In genomic region chr9:124306098-124306735, GRCh38 we compare ENCODE assay signal across 8 cellular contexts. TPM values are rescaled to one million over a fixed set of nuclear protein-coding genes. Genes with fewer than 3 reads are reported as not detected.
DNase-seq lines count a peak whose midpoint lies in the region; ATAC-seq and TF ChIP-seq lines count a peak whose summit lies in the region.
"Had no signal": no experiment of that assay in that cellular context is flagged by ENCODE, and none has a peak within 500 bp of the region (broad histone marks: within the 10 kb centered on the region; RNA-seq: fewer than 3 reads in every experiment).

No MANE protein-coding gene starts in this region.

- H3K27ac ChIP-seq in HCT116 (ENCODE audit: low read depth, low read length): no peak overlapping the region
- H3K27ac ChIP-seq in SJCRH30: peak overlapping the region; percentile 61
- H3K27ac ChIP-seq in smooth muscle cell (ENCODE audit: low read depth): peak overlapping the region; percentile 63
- no peak overlapping the region for H3K27ac ChIP-seq in prostate gland

- 41% methylated on average over 13 of the region's 13 CpGs for WGBS in smooth muscle cell (ENCODE audit: low lambda C conversion rate)
- WGBS in prostate gland: 73% methylated on average over 13 of the region's 13 CpGs

- DNase-seq in HCT116 (ENCODE audit: low read depth, low spot score): peak; percentile 54
- peak; percentile 64 to 81 for DNase-seq in SJCRH30
- DNase-seq in fibroblast of the conjunctiva (ENCODE audit: low read depth): peak; percentile 73
- DNase-seq in smooth muscle cell (lab: John Stamatoyannopoulos, UW; ENCODE audit: unreplicated experiment): no peak
- DNase-seq in SHP77 treated with DMSO at 0.1 percent for 48 hours (lab: John Stamatoyannopoulos, UW): no peak
- no peak for DNase-seq in prostate gland (ENCODE audit: low spot score)
- DNase-seq: NCI-H774 had no signal

- intact Hi-C loops in HCT116 (cut with micrococcal nuclease) (loop anchor here (5.0 kb wide), 1 partner anchor 49 kb away; the partner anchor contains the start of gene NEK6), prostate gland (cut with DNase I) (no loop called here)

- H3K36me3 ChIP-seq in HCT116 (ENCODE audit: control insufficient read depth in 1 of 2, insufficient read depth in 2 of 2, low read length in 2 of 2): peaks cover 0 to 4% of the 10 kb centered on the region in 2 experiments; a peak in 1 of 4 replicates
- H3K36me3 ChIP-seq in SJCRH30: peaks cover 22% of the 10 kb centered on the region
- H3K36me3 ChIP-seq in smooth muscle cell (ENCODE audit: low read depth): no peaks in the 10 kb centered on the region
- H3K36me3 ChIP-seq in prostate gland: peaks cover 0 to 5% of the 10 kb centered on the region in 2 donors

- H3K4me1 ChIP-seq in HCT116 (ENCODE audit: control insufficient read depth in 1 of 2, insufficient read depth in 2 of 2, low read length in 2 of 2): peaks cover 30 to 69% of the 10 kb centered on the region in 2 experiments
- peaks cover 15% of the 10 kb centered on the region for H3K4me1 ChIP-seq in SJCRH30
- no peaks in the 10 kb centered on the region for H3K4me1 ChIP-seq in smooth muscle cell (ENCODE audit: low read depth)
- H3K4me1 ChIP-seq in prostate gland (replicated peaks): no peaks in the 10 kb centered on the region

- no peaks in the 10 kb centered on the region for H3K9me2 ChIP-seq in HCT116 (ENCODE audit: insufficient read depth)

- H3K9ac ChIP-seq in HCT116 (ENCODE audit: low read length): peak overlapping the region; percentile 33; the same call in 1 of the 2 replicates
- H3K9ac ChIP-seq in smooth muscle cell (ENCODE audit: low read depth): no peak overlapping the region

- TF ChIP-seq POLR2A in HCT116 (IDR thresholded peaks at IDR 0.05; ENCODE audit: borderline replicate concordance, extremely low read depth, insufficient read depth, insufficient read length) (no peak), prostate gland (IDR thresholded peaks at IDR 0.05) (no peak)

- no peaks in the 10 kb centered on the region; the same call in 1 of the 2 replicates for H3K79me2 ChIP-seq in HCT116 (ENCODE audit: insufficient read depth, low read length)
- H3K79me2 ChIP-seq in smooth muscle cell (ENCODE audit: low read depth): peaks cover 22% of the 10 kb centered on the region

- CTCF ChIA-PET in HCT116 (lab: Charles Lee): no interaction called here

- H3K4me2 ChIP-seq in HCT116 (ENCODE audit: low read length) (peak overlapping the region; percentile 57), smooth muscle cell (peak overlapping the region; percentile 0)

- TF ChIP-seq RAD21 in HCT116 (IDR thresholded peaks at IDR 0.05; ENCODE audit: low read depth): no peak

- peak; percentile 31; the same call in 1 of the 2 replicates for ATAC-seq in HCT116
- no peak for ATAC-seq in HG02571 (IDR thresholded peaks at IDR 0.05; ENCODE audit: unreplicated experiment)

- no peaks in the 10 kb centered on the region for H3K27me3 ChIP-seq in HCT116 (ENCODE audit: insufficient read depth, low read length)
- H3K27me3 ChIP-seq in SJCRH30: no peaks in the 10 kb centered on the region
- no peaks in the 10 kb centered on the region for H3K27me3 ChIP-seq in smooth muscle cell (ENCODE audit: low read depth)
- no peaks in the 10 kb centered on the region for H3K27me3 ChIP-seq in prostate gland (replicated peaks; ENCODE audit: insufficient read depth)

- no TSS peak for BruUV-seq in HCT116 (replicated peaks; lab: Mats Ljungman, UMichigan)

- no peak for TF ChIP-seq CTCF in HCT116 (IDR thresholded peaks at IDR 0.05 in 2 of 3, conservative IDR thresholded peaks at IDR 0.05 in 1 of 3; ENCODE audit: borderline replicate concordance in 1 of 3, insufficient read depth in 1 of 3, low read depth in 2 of 3, low read length in 2 of 3)
- no peak for TF ChIP-seq CTCF in smooth muscle cell (IDR thresholded peaks at IDR 0.05; ENCODE audit: borderline replicate concordance, insufficient read depth, poor library complexity, severe bottlenecking)
- no peak for TF ChIP-seq CTCF in prostate gland (IDR thresholded peaks at IDR 0.05)

- RAD21 ChIA-PET in HCT116 (lab: Charles Lee; ENCODE audit: low non-redundant PET in 1 of 2, low total read pairs in 2 of 2, uncharacterized antibody in 2 of 2, unreplicated experiment in 2 of 2): no interaction called here

- POLR2A ChIA-PET in HCT116 (lab: Charles Lee): interaction anchor here (0.8 kb wide), 1 partner anchor 9 kb away, joined by 3 read pairs; no protein-coding TSS in a partner anchor

- no peak overlapping the region for H2AFZ ChIP-seq in HCT116 (ENCODE audit: low read depth, low read length, poor library complexity, severe bottlenecking)
- H2AFZ ChIP-seq in smooth muscle cell (ENCODE audit: low read depth): no peak overlapping the region

- H4K20me1 ChIP-seq in HCT116 (ENCODE audit: insufficient read depth) (no peaks in the 10 kb centered on the region), smooth muscle cell (ENCODE audit: low read depth) (peaks cover 100% of the 10 kb centered on the region)

- no peaks in the 10 kb centered on the region for H3F3A ChIP-seq in smooth muscle cell (ENCODE audit: low read depth)

- H3K4me3 ChIP-seq in HCT116 (replicated peaks in 1 of 2; ENCODE audit: low read depth in 1 of 2, low read length in 2 of 2) (peak overlapping the region in 1 of 2 experiments; percentile 25; a peak in 2 of 4 replicates), SJCRH30 (no peak overlapping the region), smooth muscle cell (no peak overlapping the region), prostate gland (no peak overlapping the region)

- H3K9me3 ChIP-seq in HCT116 (ENCODE audit: control insufficient read depth in 1 of 2, insufficient read depth in 1 of 2, low read depth in 1 of 2, low read length in 2 of 2): no peaks in the 10 kb centered on the region
- no peaks in the 10 kb centered on the region for H3K9me3 ChIP-seq in SJCRH30 (replicated peaks)
- H3K9me3 ChIP-seq in smooth muscle cell (replicated peaks; ENCODE audit: low read depth): no peaks in the 10 kb centered on the region
- no peaks in the 10 kb centered on the region for H3K9me3 ChIP-seq in prostate gland

TF ChIP-seq in HCT116, 20 proteins besides CTCF, POLR2A, EP300 and RAD21:
- TF ChIP-seq YY1 (IDR thresholded peaks at IDR 0.05; ENCODE audit: extremely low read depth, insufficient replicate concordance, low read depth, low read length) (peak; percentile 38), ZNF274 (IDR thresholded peaks at IDR 0.05; ENCODE audit: low read depth, low read length) (no peak), ZFX (IDR thresholded peaks at IDR 0.05) (no peak), JUND (IDR thresholded peaks at IDR 0.05) (no peak), EZH2 (IDR thresholded peaks at IDR 0.05) (no peak)

RNA-seq across cellular contexts. Expression of gene NEK6, which starts 48.5 kb away (rescaled TPM):
- total RNA-seq in HCT116 (2021; ENCODE audit: unreplicated experiment): 40.8 TPM
- polyA plus RNA-seq in HCT116 (2012): 55.8 and 65.2 TPM in 2 replicates
- total RNA-seq in SJCRH30 (2014; rRNA removed; shearing (Covaris generic)): 26.1 and 28.4 TPM in 2 replicates
- 41.5 and 45.9 TPM in 2 replicates for total RNA-seq in smooth muscle cell
- polyA plus RNA-seq in smooth muscle cell: 67.6 and 108 TPM in 2 replicates
- 10 to 100 TPM; 32.3 to 44.2 TPM for total RNA-seq in prostate gland

Comparison
In these comparisons a context has a peak if more than half of its experiments do, and no peak if none do; other contexts are left out.
1. DNase-seq: peak in HCT116 (single experiment), SJCRH30 (2 of 2) and fibroblast of the conjunctiva (single experiment); none in smooth muscle cell (single experiment), SHP77 treated with DMSO at 0.1 percent for 48 hours (single experiment) and prostate gland (single experiment).
2. H3K27ac ChIP-seq: peak in SJCRH30 (single experiment) and smooth muscle cell (single experiment); none in HCT116 (single experiment) and prostate gland (0 of 2).